Comparison of ENCODE assay signal across 2 cellular contexts in the genomic region with DNA sequence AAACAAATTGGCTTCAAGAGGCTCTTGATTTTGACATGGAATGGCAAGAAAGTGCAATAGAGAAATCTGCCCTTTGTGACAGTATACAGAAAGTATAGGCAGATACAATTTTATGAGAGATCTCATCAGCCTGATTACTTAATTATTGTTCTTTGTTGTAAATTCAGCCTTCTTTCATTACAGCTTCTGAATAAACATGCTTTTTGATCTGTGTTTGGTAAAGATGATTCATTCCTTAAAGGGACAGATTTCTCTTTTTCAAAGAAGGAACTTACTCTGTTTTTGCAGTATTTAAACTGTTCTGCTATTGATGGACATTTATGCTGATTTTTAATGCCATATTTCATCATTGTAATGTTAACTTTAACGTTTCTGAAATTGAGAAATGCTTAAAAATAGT.
A peak's percentile ranks its signal among the peaks of the same experiment; 100 is the strongest.
TF ChIP-seq lines count a peak whose summit lies in the region.

No MANE protein-coding gene starts in this region.

TF ChIP-seq in liver, 16 proteins besides CTCF, POLR2A, EP300 and RAD21:
- peak in 1 of 2 donors; percentile 55 for TF ChIP-seq JUND (IDR thresholded peaks at IDR 0.05)
- TF ChIP-seq, protein P1, sequence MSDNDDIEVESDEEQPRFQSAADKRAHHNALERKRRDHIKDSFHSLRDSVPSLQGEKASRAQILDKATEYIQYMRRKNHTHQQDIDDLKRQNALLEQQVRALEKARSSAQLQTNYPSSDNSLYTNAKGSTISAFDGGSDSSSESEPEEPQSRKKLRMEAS (IDR thresholded peaks at IDR 0.05): peak; percentile 16
- TF ChIP-seq RXRA (IDR thresholded peaks at IDR 0.05): no peak
- no peak for TF ChIP-seq GABPA (IDR thresholded peaks at IDR 0.05 in 1 of 2, conservative IDR thresholded peaks at IDR 0.05 in 1 of 2)
- TF ChIP-seq, protein P2, sequence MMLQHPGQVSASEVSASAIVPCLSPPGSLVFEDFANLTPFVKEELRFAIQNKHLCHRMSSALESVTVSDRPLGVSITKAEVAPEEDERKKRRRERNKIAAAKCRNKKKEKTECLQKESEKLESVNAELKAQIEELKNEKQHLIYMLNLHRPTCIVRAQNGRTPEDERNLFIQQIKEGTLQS (IDR thresholded peaks at IDR 0.05): no peak
- TF ChIP-seq, protein P3, sequence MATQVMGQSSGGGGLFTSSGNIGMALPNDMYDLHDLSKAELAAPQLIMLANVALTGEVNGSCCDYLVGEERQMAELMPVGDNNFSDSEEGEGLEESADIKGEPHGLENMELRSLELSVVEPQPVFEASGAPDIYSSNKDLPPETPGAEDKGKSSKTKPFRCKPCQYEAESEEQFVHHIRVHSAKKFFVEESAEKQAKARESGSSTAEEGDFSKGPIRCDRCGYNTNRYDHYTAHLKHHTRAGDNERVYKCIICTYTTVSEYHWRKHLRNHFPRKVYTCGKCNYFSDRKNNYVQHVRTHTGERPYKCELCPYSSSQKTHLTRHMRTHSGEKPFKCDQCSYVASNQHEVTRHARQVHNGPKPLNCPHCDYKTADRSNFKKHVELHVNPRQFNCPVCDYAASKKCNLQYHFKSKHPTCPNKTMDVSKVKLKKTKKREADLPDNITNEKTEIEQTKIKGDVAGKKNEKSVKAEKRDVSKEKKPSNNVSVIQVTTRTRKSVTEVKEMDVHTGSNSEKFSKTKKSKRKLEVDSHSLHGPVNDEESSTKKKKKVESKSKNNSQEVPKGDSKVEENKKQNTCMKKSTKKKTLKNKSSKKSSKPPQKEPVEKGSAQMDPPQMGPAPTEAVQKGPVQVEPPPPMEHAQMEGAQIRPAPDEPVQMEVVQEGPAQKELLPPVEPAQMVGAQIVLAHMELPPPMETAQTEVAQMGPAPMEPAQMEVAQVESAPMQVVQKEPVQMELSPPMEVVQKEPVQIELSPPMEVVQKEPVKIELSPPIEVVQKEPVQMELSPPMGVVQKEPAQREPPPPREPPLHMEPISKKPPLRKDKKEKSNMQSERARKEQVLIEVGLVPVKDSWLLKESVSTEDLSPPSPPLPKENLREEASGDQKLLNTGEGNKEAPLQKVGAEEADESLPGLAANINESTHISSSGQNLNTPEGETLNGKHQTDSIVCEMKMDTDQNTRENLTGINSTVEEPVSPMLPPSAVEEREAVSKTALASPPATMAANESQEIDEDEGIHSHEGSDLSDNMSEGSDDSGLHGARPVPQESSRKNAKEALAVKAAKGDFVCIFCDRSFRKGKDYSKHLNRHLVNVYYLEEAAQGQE (IDR thresholded peaks at IDR 0.05): no peak
- peak; percentile 44 for TF ChIP-seq FOXA2 (IDR thresholded peaks at IDR 0.05)
- TF ChIP-seq SP1 (IDR thresholded peaks at IDR 0.05): no peak
- no peak for TF ChIP-seq FOXA1 (IDR thresholded peaks at IDR 0.05)
- no peak for TF ChIP-seq YY1 (IDR thresholded peaks at IDR 0.05)
- no peak for TF ChIP-seq HNF4G (IDR thresholded peaks at IDR 0.05)
- TF ChIP-seq, protein P4, sequence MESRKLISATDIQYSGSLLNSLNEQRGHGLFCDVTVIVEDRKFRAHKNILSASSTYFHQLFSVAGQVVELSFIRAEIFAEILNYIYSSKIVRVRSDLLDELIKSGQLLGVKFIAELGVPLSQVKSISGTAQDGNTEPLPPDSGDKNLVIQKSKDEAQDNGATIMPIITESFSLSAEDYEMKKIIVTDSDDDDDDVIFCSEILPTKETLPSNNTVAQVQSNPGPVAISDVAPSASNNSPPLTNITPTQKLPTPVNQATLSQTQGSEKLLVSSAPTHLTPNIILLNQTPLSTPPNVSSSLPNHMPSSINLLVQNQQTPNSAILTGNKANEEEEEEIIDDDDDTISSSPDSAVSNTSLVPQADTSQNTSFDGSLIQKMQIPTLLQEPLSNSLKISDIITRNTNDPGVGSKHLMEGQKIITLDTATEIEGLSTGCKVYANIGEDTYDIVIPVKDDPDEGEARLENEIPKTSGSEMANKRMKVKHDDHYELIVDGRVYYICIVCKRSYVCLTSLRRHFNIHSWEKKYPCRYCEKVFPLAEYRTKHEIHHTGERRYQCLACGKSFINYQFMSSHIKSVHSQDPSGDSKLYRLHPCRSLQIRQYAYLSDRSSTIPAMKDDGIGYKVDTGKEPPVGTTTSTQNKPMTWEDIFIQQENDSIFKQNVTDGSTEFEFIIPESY (IDR thresholded peaks at IDR 0.05): no peak

TF ChIP-seq in HepG2, 621 proteins besides CTCF, POLR2A, EP300 and RAD21:
- TF ChIP-seq TAF1 (CRISPR knock-in tag; IDR thresholded peaks at IDR 0.05): no peak
- no peak for TF ChIP-seq RBAK (CRISPR knock-in tag; IDR thresholded peaks at IDR 0.05)
- no peak for TF ChIP-seq TCF7L2 (IDR thresholded peaks at IDR 0.05; ENCODE audit: low read depth, low read length)
- TF ChIP-seq SRF (IDR thresholded peaks at IDR 0.05; ENCODE audit: low read depth, low read length): no peak
- TF ChIP-seq, protein P5, sequence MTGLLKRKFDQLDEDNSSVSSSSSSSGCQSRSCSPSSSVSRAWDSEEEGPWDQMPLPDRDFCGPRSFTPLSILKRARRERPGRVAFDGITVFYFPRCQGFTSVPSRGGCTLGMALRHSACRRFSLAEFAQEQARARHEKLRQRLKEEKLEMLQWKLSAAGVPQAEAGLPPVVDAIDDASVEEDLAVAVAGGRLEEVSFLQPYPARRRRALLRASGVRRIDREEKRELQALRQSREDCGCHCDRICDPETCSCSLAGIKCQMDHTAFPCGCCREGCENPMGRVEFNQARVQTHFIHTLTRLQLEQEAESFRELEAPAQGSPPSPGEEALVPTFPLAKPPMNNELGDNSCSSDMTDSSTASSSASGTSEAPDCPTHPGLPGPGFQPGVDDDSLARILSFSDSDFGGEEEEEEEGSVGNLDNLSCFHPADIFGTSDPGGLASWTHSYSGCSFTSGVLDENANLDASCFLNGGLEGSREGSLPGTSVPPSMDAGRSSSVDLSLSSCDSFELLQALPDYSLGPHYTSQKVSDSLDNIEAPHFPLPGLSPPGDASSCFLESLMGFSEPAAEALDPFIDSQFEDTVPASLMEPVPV (CRISPR knock-in tag; IDR thresholded peaks at IDR 0.05): no peak
- TF ChIP-seq CC2D1A (CRISPR knock-in tag; IDR thresholded peaks at IDR 0.05): no peak
- no peak for TF ChIP-seq HBP1 (CRISPR knock-in tag; IDR thresholded peaks at IDR 0.05; ENCODE audit: low read depth)
- TF ChIP-seq KLF12 (CRISPR knock-in tag; IDR thresholded peaks at IDR 0.05; ENCODE audit: borderline replicate concordance): no peak
